In the genomic region with DNA sequence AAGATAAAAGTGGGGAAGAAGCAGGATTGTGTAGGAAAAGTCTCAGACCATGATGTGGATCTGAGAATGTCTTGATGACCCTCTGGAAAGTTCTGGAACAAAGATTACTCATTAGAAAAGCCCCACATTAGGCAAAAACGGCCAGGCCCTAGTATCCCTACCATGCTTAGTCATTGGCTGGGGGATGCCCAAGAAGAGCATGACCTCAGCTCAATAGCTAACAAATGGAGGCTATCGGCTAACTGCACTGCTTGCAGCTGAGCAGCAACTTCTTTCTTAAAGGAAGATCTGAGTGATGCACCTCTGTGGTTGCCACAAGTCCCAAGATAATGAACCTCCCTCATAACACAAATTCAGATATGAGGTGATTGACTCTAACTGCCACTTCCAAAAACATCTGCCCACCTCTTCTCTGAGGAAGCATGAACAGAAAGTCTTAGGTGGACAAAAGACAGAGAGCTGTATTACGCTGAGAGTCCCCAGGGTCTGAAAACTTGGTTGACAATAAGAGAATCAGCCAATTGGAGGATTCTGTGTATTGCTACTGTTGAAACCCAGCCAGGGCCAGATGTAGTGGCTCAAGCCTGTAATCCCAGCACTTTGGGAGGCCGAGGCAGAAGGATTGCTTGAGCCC, we compare ENCODE assay signal across 13 cellular contexts.
DNase-seq lines count a peak whose midpoint lies in the region; ATAC-seq and TF ChIP-seq lines count a peak whose summit lies in the region.
"Had no signal": no experiment of that assay in that cellular context is flagged by ENCODE, and none has a peak within 500 bp of the region (broad histone marks: within the 10 kb centered on the region; RNA-seq: fewer than 3 reads in every experiment).

No MANE protein-coding gene starts in this region.

- H3K4me3 ChIP-seq in IMR-90 (ENCODE audit: insufficient read depth, low read depth, low read length) = no peak overlapping the region
- H3K4me3 ChIP-seq: left ventricle myocardium inferior had no signal

- CTCF ChIA-PET in IMR-90 (lab: Yijun Ruan, JAX) = interaction anchor here (0.8 to 1.5 kb wide), 2 partner anchors 8 to 126 kb away, joined by 3 read pairs; no protein-coding TSS in a partner anchor

- no peak overlapping the region for H2BK15ac ChIP-seq in IMR-90 (ENCODE audit: low read depth, low read length)

- H3K9me3 ChIP-seq in IMR-90 (ENCODE audit: control insufficient read depth, insufficient read depth, low read length) = no peaks in the 10 kb centered on the region
- H3K9me3 ChIP-seq: left ventricle myocardium inferior had no signal

- H4K91ac ChIP-seq in IMR-90 (ENCODE audit: insufficient read depth, low read depth, low read length) = no peak overlapping the region

- H2BK20ac ChIP-seq in IMR-90 (ENCODE audit: low read depth, low read length) = no peak overlapping the region

- TF ChIP-seq POLR2A in IMR-90 (IDR thresholded peaks at IDR 0.05; ENCODE audit: low read depth, low read length) = no peak

- TF ChIP-seq CTCF in IMR-90 (conservative IDR thresholded peaks at IDR 0.05; ENCODE audit: low read depth, low read length) = no peak

- DNase-seq in ELR (ENCODE audit: low read depth) = peak; percentile 29
- DNase-seq in IMR-90 = peak; percentile 6
- peak; percentile 56 for DNase-seq in fibroblast of gingiva (ENCODE audit: low read depth)
- DNase-seq in activated CD8-positive, alpha-beta memory T cell treated with anti-CD3 and anti-CD28 coated beads, Interleukin-2, amount 50 U/mL, for 4 hours = no peak
- DNase-seq in NCI-H2107 (lab: John Stamatoyannopoulos, UW) = no peak
- DNase-seq: activated CD4-positive, alpha-beta T cell treated with anti-CD3 and anti-CD28 coated beads, Interleukin-2, amount 10 ng/mL, durations not matched to agents 24 days and 14 days; HFFc6; left ventricle myocardium inferior; NCI-H1694; SW 1271 had no signal

- no peak overlapping the region for H2BK5ac ChIP-seq in IMR-90 (ENCODE audit: low read depth, low read length, poor library complexity, severe bottlenecking)

- no peak overlapping the region for H4K8ac ChIP-seq in IMR-90 (ENCODE audit: low read depth in 2 of 2, low read length in 2 of 2)

- WGBS in IMR-90 (ENCODE audit: extremely low coverage in 2 of 2, insufficient read length in 1 of 2), 2 experiments = 100% methylated on average over 1 of the region's 4 CpGs; no CpG with 5 or more reads in 1 of the 2 experiments

- H3K4me1 ChIP-seq in IMR-90 (ENCODE audit: control insufficient read depth, insufficient read depth, low read length) = no peaks in the 10 kb centered on the region
- H3K4me1 ChIP-seq: left ventricle myocardium inferior had no signal

- no peak overlapping the region for H3K27ac ChIP-seq in IMR-90 (ENCODE audit: insufficient read depth, low read length)
- H3K27ac ChIP-seq: left ventricle myocardium inferior had no signal

- no peaks in the 10 kb centered on the region for H3K27me3 ChIP-seq in IMR-90 (ENCODE audit: control insufficient read depth, insufficient read depth, low read length)

- in situ Hi-C loops in IMR-90 (cut with MboI; ENCODE audit: low sequenced_read_pairs) = no loop called here

- intact Hi-C loops in IMR-90 (cut with micrococcal nuclease) = no loop called here

- H3K36me3 ChIP-seq in IMR-90 (ENCODE audit: control insufficient read depth, insufficient read depth, low read length) = no peaks in the 10 kb centered on the region
- H3K36me3 ChIP-seq: left ventricle myocardium inferior had no signal

- H2AK9ac ChIP-seq in IMR-90 (replicated peaks; ENCODE audit: low read depth, low read length, poor library complexity) = no peak overlapping the region

- H3K9ac ChIP-seq in IMR-90 (ENCODE audit: low read depth, low read length) = no peak overlapping the region

- POLR2A ChIA-PET in IMR-90 (lab: Charles Lee; ENCODE audit: unreplicated experiment) = no interaction called here

- no peak for TF ChIP-seq RAD21 in IMR-90 (IDR thresholded peaks at IDR 0.05; ENCODE audit: low read length)

- no peak overlapping the region for H2AFZ ChIP-seq in IMR-90 (replicated peaks; ENCODE audit: low read length, poor library complexity)

- peak; percentile 72 for ATAC-seq in GM21717 (IDR thresholded peaks at IDR 0.05; ENCODE audit: unreplicated experiment)
- no peak for ATAC-seq in IMR-90 (ENCODE audit: low read depth)
- no peak for ATAC-seq in HG03571 (IDR thresholded peaks at IDR 0.05; ENCODE audit: unreplicated experiment)
- ATAC-seq in HG03175 (IDR thresholded peaks at IDR 0.05; ENCODE audit: unreplicated experiment) = no peak

- no peak overlapping the region for H3K4me2 ChIP-seq in IMR-90 (ENCODE audit: low read depth, low read length)

- H2BK120ac ChIP-seq in IMR-90 (ENCODE audit: low read depth, low read length) = no peak overlapping the region

- no peak overlapping the region for H2AK5ac ChIP-seq in IMR-90 (ENCODE audit: low read depth, low read length)

- H3K9me1 ChIP-seq in IMR-90 (ENCODE audit: insufficient read depth, low read length) = no peaks in the 10 kb centered on the region

- BruUV-seq in IMR-90 (replicated peaks; lab: Mats Ljungman, UMichigan) = no TSS peak

- H4K20me1 ChIP-seq in IMR-90 (ENCODE audit: insufficient read depth, low read length) = no peaks in the 10 kb centered on the region

- no peak overlapping the region for H3K18ac ChIP-seq in IMR-90 (ENCODE audit: low read depth, low read length)

- H4K5ac ChIP-seq in IMR-90 (ENCODE audit: low read depth, low read length) = no peak overlapping the region

- no peaks in the 10 kb centered on the region for H3K79me1 ChIP-seq in IMR-90 (ENCODE audit: low read depth in 1 of 2, low read length in 2 of 2)

- dilution Hi-C loops in IMR-90 (cut with HindIII; ENCODE audit: low sequenced_read_pairs, unreplicated experiment) = no loop called here

- no peak overlapping the region for H3K56ac ChIP-seq in IMR-90 (ENCODE audit: extremely low read depth, insufficient read depth, low read length)

- H3K23ac ChIP-seq in IMR-90 (ENCODE audit: low read depth, low read length) = no peak overlapping the region

- no peak overlapping the region for H3K14ac ChIP-seq in IMR-90 (replicated peaks; ENCODE audit: low read depth, low read length)

- H3K4ac ChIP-seq in IMR-90 (ENCODE audit: low read depth, low read length) = no peak overlapping the region

TF ChIP-seq in IMR-90, 13 proteins besides CTCF, POLR2A, EP300 and RAD21:
- TF ChIP-seq BHLHE40 (IDR thresholded peaks at IDR 0.05; ENCODE audit: low read depth, low read length) (no peak), RFX5 (IDR thresholded peaks at IDR 0.05; ENCODE audit: low read depth, low read length) (no peak), RCOR1 (IDR thresholded peaks at IDR 0.05; ENCODE audit: insufficient replicate concordance, low read length) (no peak), MAZ (IDR thresholded peaks at IDR 0.05; ENCODE audit: borderline replicate concordance, low read depth, low read length) (no peak), MXI1 (IDR thresholded peaks at IDR 0.05; ENCODE audit: borderline replicate concordance, low read depth, low read length) (no peak), MAFK (IDR thresholded peaks at IDR 0.05; ENCODE audit: low read depth, low read length) (no peak), SMC3 (IDR thresholded peaks at IDR 0.05; ENCODE audit: low read depth, low read length) (no peak), FOS (IDR thresholded peaks at IDR 0.05; ENCODE audit: low read depth, low read length) (no peak), NFE2L2 (IDR thresholded peaks at IDR 0.05; ENCODE audit: low read depth, low read length) (no peak), CEBPB (IDR thresholded peaks at IDR 0.05; ENCODE audit: low read depth, low read length) (no peak), CHD1 (IDR thresholded peaks at IDR 0.05; ENCODE audit: low read depth, low read length) (no peak)
- TF ChIP-seq, protein P1, sequence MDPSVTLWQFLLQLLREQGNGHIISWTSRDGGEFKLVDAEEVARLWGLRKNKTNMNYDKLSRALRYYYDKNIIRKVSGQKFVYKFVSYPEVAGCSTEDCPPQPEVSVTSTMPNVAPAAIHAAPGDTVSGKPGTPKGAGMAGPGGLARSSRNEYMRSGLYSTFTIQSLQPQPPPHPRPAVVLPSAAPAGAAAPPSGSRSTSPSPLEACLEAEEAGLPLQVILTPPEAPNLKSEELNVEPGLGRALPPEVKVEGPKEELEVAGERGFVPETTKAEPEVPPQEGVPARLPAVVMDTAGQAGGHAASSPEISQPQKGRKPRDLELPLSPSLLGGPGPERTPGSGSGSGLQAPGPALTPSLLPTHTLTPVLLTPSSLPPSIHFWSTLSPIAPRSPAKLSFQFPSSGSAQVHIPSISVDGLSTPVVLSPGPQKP (IDR thresholded peaks at IDR 0.05; ENCODE audit: borderline replicate concordance, low read depth, low read length) = no peak
- TF ChIP-seq, protein P2, sequence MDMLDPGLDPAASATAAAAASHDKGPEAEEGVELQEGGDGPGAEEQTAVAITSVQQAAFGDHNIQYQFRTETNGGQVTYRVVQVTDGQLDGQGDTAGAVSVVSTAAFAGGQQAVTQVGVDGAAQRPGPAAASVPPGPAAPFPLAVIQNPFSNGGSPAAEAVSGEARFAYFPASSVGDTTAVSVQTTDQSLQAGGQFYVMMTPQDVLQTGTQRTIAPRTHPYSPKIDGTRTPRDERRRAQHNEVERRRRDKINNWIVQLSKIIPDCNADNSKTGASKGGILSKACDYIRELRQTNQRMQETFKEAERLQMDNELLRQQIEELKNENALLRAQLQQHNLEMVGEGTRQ (IDR thresholded peaks at IDR 0.05; ENCODE audit: low read depth, low read length) = no peak
TF ChIP-seq in IMR-90: peak in this region for 0.

Comparison
In these comparisons a context has a peak if more than half of its experiments do, and no peak if none do; other contexts are left out.
1. DNase-seq: peak in ELR (single experiment), IMR-90 (single experiment) and fibroblast of gingiva (single experiment); none in activated CD8-positive, alpha-beta memory T cell treated with anti-CD3 and anti-CD28 coated beads, Interleukin-2, amount 50 U/mL, for 4 hours (single experiment) and NCI-H2107 (single experiment).